22 cellular contexts compared by ENCODE assay signal in the genomic region with DNA sequence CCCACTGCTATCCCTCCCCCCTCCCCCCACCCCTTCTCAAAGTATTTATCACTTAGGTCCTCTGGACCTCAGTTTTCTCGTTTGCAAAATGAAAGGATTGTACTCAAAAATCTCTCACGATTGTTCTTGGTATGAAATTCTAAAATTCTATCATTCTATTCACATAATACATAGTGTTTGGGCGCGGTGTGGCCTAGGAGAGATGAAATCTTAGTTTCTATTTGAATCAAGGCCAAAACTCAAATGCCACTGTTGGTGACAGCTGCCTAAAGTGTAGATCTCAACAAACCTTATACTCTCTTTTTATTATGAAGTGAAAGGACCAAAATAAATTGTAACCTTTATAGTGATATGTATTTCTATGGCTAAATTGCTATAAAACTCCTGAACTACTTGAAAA.
"Had no signal": no experiment of that assay in that cellular context is flagged by ENCODE, and none has a peak within 500 bp of the region (broad histone marks: within the 10 kb centered on the region; RNA-seq: fewer than 3 reads in every experiment).

No MANE protein-coding gene starts in this region.

- H3K27me3 Mint-ChIP-seq: activated B cell treated with CpG ODN at 0.5 μM for 24 hours; activated naive CD8-positive, alpha-beta T cell treated with anti-CD3 and anti-CD28 coated beads for 36 hours had no signal

- H3K36me3 ChIP-seq: brain microvascular endothelial cell, cardiac muscle cell, SJSA1 had no signal

- H3K4me3 Mint-ChIP-seq: activated B cell treated with CpG ODN at 0.5 μM for 24 hours; activated naive CD4-positive, alpha-beta T cell treated with anti-CD3 and anti-CD28 coated beads for 36 hours; activated naive CD8-positive, alpha-beta T cell treated with anti-CD3 and anti-CD28 coated beads for 36 hours; T-helper 1 cell treated with Interleukin-12 subunit alpha and Interleukin-12 subunit beta and Interleukin-4 antibody, amounts not matched to agents 30 μg/mL and 1 μg/mL, for 36 hours had no signal

- H3K4me1 Mint-ChIP-seq: activated B cell treated with CpG ODN at 0.5 μM for 24 hours; activated naive CD8-positive, alpha-beta T cell treated with anti-CD3 and anti-CD28 coated beads for 36 hours had no signal

- ATAC-seq: PC-3 had no signal

- H3K27ac Mint-ChIP-seq: activated B cell treated with CpG ODN at 0.5 μM for 24 hours; activated naive CD4-positive, alpha-beta T cell treated with anti-CD3 and anti-CD28 coated beads for 36 hours; activated naive CD8-positive, alpha-beta T cell treated with anti-CD3 and anti-CD28 coated beads for 36 hours; T-helper 1 cell treated with Interleukin-12 subunit alpha and Interleukin-12 subunit beta and Interleukin-4 antibody, amounts not matched to agents 30 μg/mL and 1 μg/mL, for 36 hours had no signal

- H3K9me3 Mint-ChIP-seq: activated B cell treated with CpG ODN at 0.5 μM for 24 hours; activated naive CD4-positive, alpha-beta T cell treated with anti-CD3 and anti-CD28 coated beads for 36 hours; activated naive CD8-positive, alpha-beta T cell treated with anti-CD3 and anti-CD28 coated beads for 36 hours; T-helper 1 cell treated with Interleukin-12 subunit alpha and Interleukin-12 subunit beta and Interleukin-4 antibody, amounts not matched to agents 30 μg/mL and 1 μg/mL, for 36 hours had no signal

- H3K9me3 ChIP-seq: SJSA1 had no signal

- H3K27ac ChIP-seq: brain microvascular endothelial cell, cardiac muscle cell, SJSA1 had no signal

- H3K4me1 ChIP-seq: SJSA1 had no signal

- H3K27me3 ChIP-seq: brain microvascular endothelial cell, cardiac muscle cell, SJSA1 had no signal

- DNase-seq: activated B cell treated with CpG ODN at 0.5 μM for 24 hours; activated CD4-positive, alpha-beta T cell treated with anti-CD3 and anti-CD28 coated beads for 1 hour; activated CD4-positive, alpha-beta T cell treated with anti-CD3 and anti-CD28 coated beads, Interleukin-2, amount 50 U/mL, for 1 hour; activated CD8-positive, alpha-beta memory T cell treated with anti-CD3 and anti-CD28 coated beads, Interleukin-2, amount 50 U/mL, for 48 hours; activated gamma-delta T cell; activated naive CD4-positive, alpha-beta T cell treated with anti-CD3 and anti-CD28 coated beads for 36 hours; activated naive CD8-positive, alpha-beta T cell treated with anti-CD3 and anti-CD28 coated beads for 36 hours; activated T-cell treated with anti-CD3 and anti-CD28 coated beads, Interleukin-2, amount 50 U/mL, for 1 hour; brain microvascular endothelial cell; MM.1S; NCI-H1105 treated with DMSO at 0.1 percent for 48 hours; NCI-H1436 treated with DMSO at 0.1 percent for 48 hours; NCI-H187; NCI-H2081; NCI-H446; NCI-H524; PC-3; SHP77; T1000 had no signal

- H3K4me3 ChIP-seq: cardiac muscle cell, SJSA1 had no signal
